ENCODE assay signal across 1 cellular context in genomic region chr3:180601688-180602666, GRCh38.
TF ChIP-seq lines count a peak whose summit lies in the region.

TSS of gene TTC14 (plus strand) at chr3:180602163. CDS start at chr3:180602262, 99 bp downstream.

TF ChIP-seq in HEK293, 187 proteins besides CTCF, POLR2A, EP300 and RAD21 (continued from another document and continues in another):
- TF ChIP-seq ZBTB21 (tag by site-specific recombination; IDR thresholded peaks at IDR 0.05): peak; percentile 45; the same call in 1 of the 2 replicates
- no peak for TF ChIP-seq ZFP41 (tag by site-specific recombination; IDR thresholded peaks at IDR 0.05; ENCODE audit: borderline replicate concordance)
- no peak for TF ChIP-seq ZNF174 (tag by site-specific recombination; IDR thresholded peaks at IDR 0.05)
- TF ChIP-seq ZSCAN30 (tag by site-specific recombination; IDR thresholded peaks at IDR 0.05): no peak
- no peak for TF ChIP-seq ZSCAN16 (tag by site-specific recombination; IDR thresholded peaks at IDR 0.05)
- TF ChIP-seq ZBTB26 (tag by site-specific recombination; optimal IDR thresholded peaks at IDR 0.05): peak; percentile 59
- peak; percentile 68 for TF ChIP-seq GLIS2 (tag by site-specific recombination; IDR thresholded peaks at IDR 0.05)
- peak; percentile 46; the same call in 1 of the 2 replicates for TF ChIP-seq SP3 (tag by site-specific recombination; IDR thresholded peaks at IDR 0.05)
- peak; percentile 63 for TF ChIP-seq PRDM10 (tag by site-specific recombination; IDR thresholded peaks at IDR 0.05)
- TF ChIP-seq AEBP2 (tag by site-specific recombination; IDR thresholded peaks at IDR 0.05; ENCODE audit: borderline replicate concordance): no peak
- TF ChIP-seq ZFP3 (tag by site-specific recombination; IDR thresholded peaks at IDR 0.05; ENCODE audit: low read depth): no peak
- no peak; the same call in 1 of the 2 replicates for TF ChIP-seq ELK4 (IDR thresholded peaks at IDR 0.05; ENCODE audit: borderline replicate concordance, low read depth, low read length)
- TF ChIP-seq TRIM28 (IDR thresholded peaks at IDR 0.05; ENCODE audit: borderline replicate concordance, low read length): peak; percentile 81; the same call in 1 of the 2 replicates
- no peak for TF ChIP-seq FEZF1 (tag by site-specific recombination; IDR thresholded peaks at IDR 0.05)
- TF ChIP-seq ZNF843 (tag by site-specific recombination; IDR thresholded peaks at IDR 0.05): 0 out of 2 replicates have a peak, but pooled peaks have one; percentile 19
- TF ChIP-seq ZNF701 (tag by site-specific recombination; IDR thresholded peaks at IDR 0.05): no peak
- TF ChIP-seq ZNF629 (tag by site-specific recombination; IDR thresholded peaks at IDR 0.05): peak; percentile 76
- TF ChIP-seq ZNF596 (tag by site-specific recombination; IDR thresholded peaks at IDR 0.05): no peak
- TF ChIP-seq TSHZ1 (tag by site-specific recombination; IDR thresholded peaks at IDR 0.05; ENCODE audit: borderline replicate concordance): no peak
- TF ChIP-seq REST (tag by site-specific recombination; IDR thresholded peaks at IDR 0.05): no peak
- TF ChIP-seq YY2 (tag by site-specific recombination; IDR thresholded peaks at IDR 0.05): no peak
- TF ChIP-seq ZNF518A (tag by site-specific recombination; conservative IDR thresholded peaks at IDR 0.05; ENCODE audit: low read depth): peak; percentile 100
- peak; percentile 56 for TF ChIP-seq PATZ1 (tag by site-specific recombination; IDR thresholded peaks at IDR 0.05)
- TF ChIP-seq ZNF529 (tag by site-specific recombination; IDR thresholded peaks at IDR 0.05; ENCODE audit: insufficient replicate concordance): no peak
- TF ChIP-seq ZNF747 (tag by site-specific recombination; IDR thresholded peaks at IDR 0.05): no peak
- no peak for TF ChIP-seq ZBTB49 (tag by site-specific recombination; IDR thresholded peaks at IDR 0.05; ENCODE audit: low read depth)
- no peak for TF ChIP-seq ZNF426 (tag by site-specific recombination; IDR thresholded peaks at IDR 0.05)
